Comparison of ENCODE assay signal across 16 cellular contexts in the genomic region with DNA sequence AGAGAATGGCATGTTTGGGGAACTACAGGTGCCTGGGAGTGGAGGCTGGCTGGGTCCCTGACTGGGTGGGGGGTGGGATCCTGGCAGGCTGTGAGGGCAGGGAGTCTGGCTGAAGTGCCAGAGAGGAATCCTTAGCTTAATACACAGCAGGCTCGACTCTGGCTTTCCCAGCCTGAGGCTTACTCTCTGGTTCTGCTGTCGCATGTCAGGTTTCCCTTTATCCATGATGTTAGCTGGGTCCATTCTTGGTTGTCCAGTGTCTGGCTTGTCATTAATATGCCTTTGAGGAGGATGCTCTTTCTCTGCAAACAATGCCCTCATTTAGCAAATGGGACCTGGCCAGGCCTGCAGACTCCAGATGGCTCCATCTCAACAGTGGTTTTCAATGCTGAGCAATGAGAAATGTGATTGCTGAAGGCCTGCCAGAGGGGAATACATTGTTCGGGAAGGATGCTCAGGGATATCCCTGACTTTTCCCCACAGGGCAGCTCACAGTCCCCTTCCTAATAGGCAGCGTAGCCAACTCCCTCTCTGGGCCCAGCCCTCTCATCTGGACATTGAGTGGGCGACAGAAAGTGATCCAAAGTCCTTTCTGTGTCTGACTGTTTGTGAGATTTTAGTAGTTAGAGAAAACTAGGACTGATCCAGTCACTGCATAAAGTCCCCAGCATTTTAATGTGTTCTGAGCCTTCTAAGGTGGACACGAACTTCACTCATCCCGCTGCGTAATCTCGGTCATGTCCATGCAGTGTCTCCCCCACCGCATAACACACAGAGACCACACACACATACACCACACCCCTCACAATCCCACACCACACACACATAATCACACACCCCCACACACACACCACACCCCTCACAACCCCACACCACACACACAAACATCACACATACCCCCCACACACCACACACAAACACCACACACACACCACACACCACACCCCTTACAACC.
DNase-seq lines count a peak whose midpoint lies in the region; ATAC-seq, FAIRE-seq and TF ChIP-seq lines count a peak whose summit lies in the region.
"Had no signal": no experiment of that assay in that cellular context is flagged by ENCODE, and none has a peak within 500 bp of the region (broad histone marks: within the 10 kb centered on the region; RNA-seq: fewer than 3 reads in every experiment).

No MANE protein-coding gene starts in this region.

- 87 to 91% methylated on average over 10 of the region's 10 CpGs for WGBS in ectodermal cell, 2 experiments
- 92% methylated on average over 10 of the region's 10 CpGs for WGBS in esophagus muscularis mucosa

- H3K4me3 ChIP-seq in ectodermal cell (ENCODE audit: insufficient read depth, low read depth, low read length) (no peak overlapping the region), esophagus muscularis mucosa (no peak overlapping the region)
- H3K4me3 ChIP-seq: cardiac muscle cell, esophagus squamous epithelium, thoracic aorta had no signal

- intact Hi-C loops in esophagus muscularis mucosa (cut with DNase I): no loop called here

- H3K9me3 ChIP-seq in ectodermal cell (ENCODE audit: control insufficient read depth, low read length): no peaks in the 10 kb centered on the region
- H3K9me3 ChIP-seq in esophagus muscularis mucosa: no peaks in the 10 kb centered on the region
- H3K9me3 ChIP-seq: esophagus squamous epithelium, thoracic aorta had no signal

- H3K27ac Mint-ChIP-seq in neural crest cell (ENCODE audit: unreplicated experiment): peak overlapping the region; percentile 83
- H3K27ac Mint-ChIP-seq: activated CD4-positive, alpha-beta T cell treated with anti-CD3 and anti-CD28 coated beads for 36 hours had no signal

- TF ChIP-seq CTCF in neural crest cell (conservative IDR thresholded peaks at IDR 0.05) (no peak), esophagus muscularis mucosa (IDR thresholded peaks at IDR 0.05) (no peak)

- H3K27me3 ChIP-seq in ectodermal cell (ENCODE audit: control insufficient read depth, insufficient read depth, low read length, poor library complexity, severe bottlenecking) (no peaks in the 10 kb centered on the region), esophagus muscularis mucosa (no peaks in the 10 kb centered on the region)
- H3K27me3 ChIP-seq: cardiac muscle cell, esophagus squamous epithelium had no signal

- H3K4me1 ChIP-seq in ectodermal cell (ENCODE audit: control insufficient read depth, insufficient read depth, low read length) (peaks cover 8% of the 10 kb centered on the region), esophagus muscularis mucosa (no peaks in the 10 kb centered on the region)

- peak; percentile 12 for DNase-seq in ELR (ENCODE audit: low read depth)
- DNase-seq in NCI-H2171 treated with DMSO at 0.1 percent for 48 hours (lab: John Stamatoyannopoulos, UW): peak; percentile 51
- DNase-seq in neural crest cell (ENCODE audit: low read depth, low spot score): no peak
- no peak for DNase-seq in esophagus muscularis mucosa (ENCODE audit: extremely low spot score)
- no peak for DNase-seq in GM12891 (ENCODE audit: insufficient read length, low spot score)
- DNase-seq: activated CD4-positive, alpha-beta T cell treated with anti-CD3 and anti-CD28 coated beads for 36 hours; activated effector memory CD4-positive, alpha-beta T cell treated with Interleukin-2 at 50 U/mL for 16 hours; CD4-positive, CD25-positive, alpha-beta regulatory T cell; esophagus squamous epithelium; NCI-H1436 treated with DMSO at 0.1 percent for 48 hours; small intestine had no signal

- ATAC-seq in GM18519 (IDR thresholded peaks at IDR 0.05; ENCODE audit: low FRiP score, unreplicated experiment) (no peak), HG03025 (IDR thresholded peaks at IDR 0.05; ENCODE audit: low FRiP score, unreplicated experiment) (no peak)
- ATAC-seq: activated CD4-positive, alpha-beta T cell treated with anti-CD3 and anti-CD28 coated beads for 36 hours had no signal

- H3K27me3 Mint-ChIP-seq in neural crest cell (ENCODE audit: low read depth): no peaks in the 10 kb centered on the region
- H3K27me3 Mint-ChIP-seq: activated CD4-positive, alpha-beta T cell treated with anti-CD3 and anti-CD28 coated beads for 36 hours; CD4-positive, CD25-positive, alpha-beta regulatory T cell had no signal

- no peak for FAIRE-seq in GM12891 (lab: Jason Lieb, UNC)
- FAIRE-seq: small intestine had no signal

- H3K4me1 Mint-ChIP-seq in neural crest cell: peaks cover 10% of the 10 kb centered on the region

- H3K9me3 Mint-ChIP-seq in neural crest cell: peaks cover 2% of the 10 kb centered on the region

- peak overlapping the region; percentile 6 for H3K27ac ChIP-seq in ectodermal cell (ENCODE audit: insufficient read depth, low read depth, low read length, poor library complexity, severe bottlenecking)
- no peak overlapping the region for H3K27ac ChIP-seq in esophagus muscularis mucosa (replicated peaks in 1 of 4)
- H3K27ac ChIP-seq: cardiac muscle cell, esophagus squamous epithelium, thoracic aorta had no signal

- H3K36me3 Mint-ChIP-seq in neural crest cell (ENCODE audit: low read depth): no peaks in the 10 kb centered on the region
- H3K36me3 Mint-ChIP-seq: CD4-positive, CD25-positive, alpha-beta regulatory T cell had no signal

- H3K4me3 Mint-ChIP-seq in neural crest cell: no peak overlapping the region
- H3K4me3 Mint-ChIP-seq: activated CD4-positive, alpha-beta T cell treated with anti-CD3 and anti-CD28 coated beads for 36 hours; CD4-positive, CD25-positive, alpha-beta regulatory T cell had no signal

- no peak for TF ChIP-seq EP300 in esophagus muscularis mucosa (IDR thresholded peaks at IDR 0.05)

- H3K36me3 ChIP-seq in ectodermal cell (ENCODE audit: control insufficient read depth, insufficient read depth, low read length): no peaks in the 10 kb centered on the region
- no peaks in the 10 kb centered on the region for H3K36me3 ChIP-seq in esophagus muscularis mucosa
- H3K36me3 ChIP-seq: cardiac muscle cell, esophagus squamous epithelium, thoracic aorta had no signal

- no peak for TF ChIP-seq POLR2A in esophagus muscularis mucosa (IDR thresholded peaks at IDR 0.05; ENCODE audit: low read depth)
- no peak for TF ChIP-seq POLR2A in GM12891 (IDR thresholded peaks at IDR 0.05; ENCODE audit: low read depth, low read length)

TF ChIP-seq in GM12891, 5 proteins besides CTCF, POLR2A, EP300 and RAD21:
- no peak for TF ChIP-seq TAF1 (IDR thresholded peaks at IDR 0.05; ENCODE audit: low read depth, low read length)
- TF ChIP-seq POU2F2 (IDR thresholded peaks at IDR 0.05; ENCODE audit: low read depth, low read length): no peak
- no peak for TF ChIP-seq PAX5 (IDR thresholded peaks at IDR 0.05; ENCODE audit: insufficient read depth, low read length, severe bottlenecking)
- no peak for TF ChIP-seq SPI1 (IDR thresholded peaks at IDR 0.05; ENCODE audit: low read depth, low read length)
- TF ChIP-seq POLR2AphosphoS5 (IDR thresholded peaks at IDR 0.05; ENCODE audit: low read depth, low read length): no peak

Comparison
In these comparisons a context has a peak if more than half of its experiments do, and no peak if none do; other contexts are left out.
1. DNase-seq: peak in ELR (single experiment) and NCI-H2171 treated with DMSO at 0.1 percent for 48 hours (single experiment); none in neural crest cell (single experiment), esophagus muscularis mucosa (single experiment) and GM12891 (single experiment).